ENCODE assay signal across 15 cellular contexts in genomic region chr12:58268080-58268479, GRCh38.
"Had no signal": no experiment of that assay in that cellular context is flagged by ENCODE, and none has a peak within 500 bp of the region (broad histone marks: within the 10 kb centered on the region; RNA-seq: fewer than 3 reads in every experiment).

No MANE protein-coding gene starts in this region.

- H3K4me1 Mint-ChIP-seq: activated naive CD4-positive, alpha-beta T cell treated with anti-CD3 and anti-CD28 coated beads, Interleukin-2, amount 10 ng/mL, durations not matched to agents 7 days and 5 days had no signal

- H3K36me3 Mint-ChIP-seq: activated naive CD4-positive, alpha-beta T cell treated with anti-CD3 and anti-CD28 coated beads, Interleukin-2, amount 10 ng/mL, durations not matched to agents 7 days and 5 days; natural killer cell treated with Interleukin-12 subunit alpha and Interleukin-12 subunit beta and Interleukin-15 and Interleukin-18, amount 100 ng/mL, for 72 hours had no signal

- H3K4me3 Mint-ChIP-seq: activated naive CD4-positive, alpha-beta T cell treated with anti-CD3 and anti-CD28 coated beads, Interleukin-2, amount 10 ng/mL, durations not matched to agents 7 days and 5 days; natural killer cell treated with Interleukin-12 subunit alpha and Interleukin-12 subunit beta and Interleukin-15 and Interleukin-18, amount 100 ng/mL, for 72 hours had no signal

- H3K9me3 Mint-ChIP-seq: activated naive CD4-positive, alpha-beta T cell treated with anti-CD3 and anti-CD28 coated beads, Interleukin-2, amount 10 ng/mL, durations not matched to agents 7 days and 5 days had no signal

- H3K27ac Mint-ChIP-seq: activated naive CD4-positive, alpha-beta T cell treated with anti-CD3 and anti-CD28 coated beads, Interleukin-2, amount 10 ng/mL, durations not matched to agents 7 days and 5 days; natural killer cell treated with Interleukin-12 subunit alpha and Interleukin-12 subunit beta and Interleukin-15 and Interleukin-18, amount 100 ng/mL, for 72 hours had no signal

- H3K4me3 ChIP-seq: left ventricle myocardium inferior, tibial artery had no signal

- DNase-seq: activated naive CD4-positive, alpha-beta T cell treated with anti-CD3 and anti-CD28 coated beads, Interleukin-2, amount 10 ng/mL, durations not matched to agents 7 days and 5 days; activated T-cell treated with anti-CD3 and anti-CD28 coated beads for 4 hours; effector CD4-positive, alpha-beta T cell; hippocampal formation; kidney; left ventricle myocardium inferior; mesenchymal stem cell; occipital lobe; right cardiac atrium; small intestine; stimulated activated CD4-positive, alpha-beta T cell treated with anti-CD3 and anti-CD28 coated beads, Interleukin-4, amount 100 ng/mL, for 24 hours; stimulated activated naive CD4-positive, alpha-beta T cell; tibial artery had no signal

- H3K27me3 Mint-ChIP-seq: activated naive CD4-positive, alpha-beta T cell treated with anti-CD3 and anti-CD28 coated beads, Interleukin-2, amount 10 ng/mL, durations not matched to agents 7 days and 5 days; natural killer cell treated with Interleukin-12 subunit alpha and Interleukin-12 subunit beta and Interleukin-15 and Interleukin-18, amount 100 ng/mL, for 72 hours had no signal

- ATAC-seq: activated CD4-positive, CD25-positive, alpha-beta regulatory T cell treated with anti-CD3 and anti-CD28 coated beads, Interleukin-2, amount 50 U/mL, for 24 hours; natural killer cell treated with Interleukin-12 subunit alpha and Interleukin-12 subunit beta and Interleukin-15 and Interleukin-18, amount 100 ng/mL, for 72 hours; right cardiac atrium had no signal
